ENCODE assay signal across 1 cellular context in genomic region chr6:1870267-1870666, GRCh38.
TF ChIP-seq lines count a peak whose summit lies in the region.

No MANE protein-coding gene starts in this region.

TF ChIP-seq in GM23338, 12 proteins besides CTCF, POLR2A, EP300 and RAD21 (continued from another document):
- TF ChIP-seq ZNF462 (CRISPR knock-in tag; IDR thresholded peaks at IDR 0.05) (no peak), POLR2AphosphoS5 (IDR thresholded peaks at IDR 0.05; ENCODE audit: low read depth) (no peak), JUNB (IDR thresholded peaks at IDR 0.05; ENCODE audit: unreplicated experiment) (no peak), REST (IDR thresholded peaks at IDR 0.05; ENCODE audit: unreplicated experiment) (no peak), ZNF331 (CRISPR knock-in tag; IDR thresholded peaks at IDR 0.05; ENCODE audit: low read depth) (no peak)
